In genomic region chr1:156860639-156861423, GRCh38 we compare ENCODE assay signal across 8 cellular contexts. TPM values are rescaled to one million over a fixed set of nuclear protein-coding genes. Genes with fewer than 3 reads are reported as not detected.
DNase-seq lines count a peak whose midpoint lies in the region; ATAC-seq, FAIRE-seq and TF ChIP-seq lines count a peak whose summit lies in the region.

TSS of gene NTRK1 (plus strand) at chr1:156860865. CDS start at chr1:156860935, 70 bp downstream.

- H3K9me3 Mint-ChIP-seq in neural progenitor cell, result no peaks in the 10 kb centered on the region

- peak within 1 kb of the TSS; percentile 86 for H2AFZ ChIP-seq in neural progenitor cell (replicated peaks)

- no peak for TF ChIP-seq RAD21 in A549 (conservative IDR thresholded peaks at IDR 0.05 in 1 of 2, IDR thresholded peaks at IDR 0.05 in 1 of 2)

- H3K36me3 ChIP-seq in esophagus muscularis mucosa (no peaks in the 10 kb centered on the region), neural progenitor cell (no peaks in the 10 kb centered on the region)

- TF ChIP-seq CTCF in A549 (IDR thresholded peaks at IDR 0.05) (no peak), esophagus muscularis mucosa (IDR thresholded peaks at IDR 0.05) (no peak), neural progenitor cell (IDR thresholded peaks at IDR 0.05) (no peak)

- H3K4me1 Mint-ChIP-seq in neural progenitor cell, result peaks cover 43% of the 10 kb centered on the region

- ATAC-seq in A549 (peak; percentile 51 to 75), GM19351 (IDR thresholded peaks at IDR 0.05; ENCODE audit: unreplicated experiment) (peak; percentile 35), GM18502 (IDR thresholded peaks at IDR 0.05; ENCODE audit: poor library complexity, unreplicated experiment) (no peak)

- peaks cover 60% of the 10 kb centered on the region for H3K27me3 Mint-ChIP-seq in neural progenitor cell (ENCODE audit: insufficient read depth, low read depth)

- H3K4me1 ChIP-seq in A549 (peaks cover 8% of the 10 kb centered on the region; the same call in 1 of the 3 replicates), esophagus muscularis mucosa (peaks cover 29 to 33% (median 32%) of the 10 kb centered on the region in 4 donors), neural progenitor cell (peaks cover 19% of the 10 kb centered on the region)

- H3K27ac Mint-ChIP-seq in neural progenitor cell, result no peak within 1 kb of the TSS

- FAIRE-seq in A549 (lab: Jason Lieb, UNC), result no peak

- H3K4me2 ChIP-seq in A549 (peak within 1 kb of the TSS; percentile 94), neural progenitor cell (peak within 1 kb of the TSS; percentile 88)

- H3K36me3 Mint-ChIP-seq in neural progenitor cell, result no peaks in the 10 kb centered on the region

- no peaks in the 10 kb centered on the region for H3K9me3 ChIP-seq in A549
- no peaks in the 10 kb centered on the region for H3K9me3 ChIP-seq in esophagus muscularis mucosa
- H3K9me3 ChIP-seq in neural progenitor cell (ENCODE audit: low read depth), result no peaks in the 10 kb centered on the region

- POLR2A ChIA-PET in A549 (lab: Yijun Ruan, JAX), result interaction anchor here (1.0 to 1.4 kb wide), 5 partner anchors 29 to 120 kb away, joined by 3 to 4 read pairs (median 4); partner anchors contain the start of genes MRPL24 and PRCC

- H3K9ac ChIP-seq in neural progenitor cell, result no peak within 1 kb of the TSS

- H3F3A ChIP-seq in neural progenitor cell (ENCODE audit: low read depth), result peaks cover 32% of the 10 kb centered on the region

- no peaks in the 10 kb centered on the region for H3K79me2 ChIP-seq in neural progenitor cell (ENCODE audit: low read depth)

- intact Hi-C loops in esophagus muscularis mucosa (cut with DNase I), result loop anchor here (5.0 kb wide), 1 partner anchor 49 kb away; no protein-coding TSS in a partner anchor

- 71% methylated on average over 18 of the region's 69 CpGs for WGBS in A549 (ENCODE audit: missing lambda C conversion rate)
- WGBS in esophagus muscularis mucosa, result 5% methylated on average over 26 of the region's 69 CpGs

- peaks cover 16% of the 10 kb centered on the region for H4K20me1 ChIP-seq in neural progenitor cell (ENCODE audit: low read depth)

- no peak for TF ChIP-seq EP300 in A549 (IDR thresholded peaks at IDR 0.05)
- no peak for TF ChIP-seq EP300 in esophagus muscularis mucosa (IDR thresholded peaks at IDR 0.05)

- no peak for TF ChIP-seq POLR2A in A549 (IDR thresholded peaks at IDR 0.05; ENCODE audit: low read length)
- TF ChIP-seq POLR2A in esophagus muscularis mucosa (IDR thresholded peaks at IDR 0.05; ENCODE audit: low read depth), result no peak

- CTCF ChIA-PET in A549 (lab: Yijun Ruan, JAX), result interaction anchor here (0.6 to 20.9 kb wide), 50 partner anchors 8 to 480 kb away, joined by 3 to 480 read pairs (median 8); partner anchors contain the start of genes HAPLN2, ISG20L2, LRRC71 and METTL25B

- H3K27ac ChIP-seq in A549 (peak within 1 kb of the TSS in 1 of 2 experiments; percentile 59; a peak in 3 of 6 replicates), esophagus muscularis mucosa (replicated peaks in 1 of 4) (no peak within 1 kb of the TSS), neural progenitor cell (no peak within 1 kb of the TSS)

- peak within 1 kb of the TSS; percentile 46 for H3K4me3 ChIP-seq in A549
- peak within 1 kb of the TSS; percentile 37 to 52 (median 40) for H3K4me3 ChIP-seq in esophagus muscularis mucosa
- H3K4me3 ChIP-seq in neural progenitor cell, result peak within 1 kb of the TSS; percentile 52

- peak within 1 kb of the TSS; percentile 87 for H3K4me3 Mint-ChIP-seq in neural progenitor cell

- H3K27me3 ChIP-seq in esophagus muscularis mucosa, result peaks cover 0 to 89% (median 39%) of the 10 kb centered on the region in 4 donors
- H3K27me3 ChIP-seq in neural progenitor cell, result peaks cover 100% of the 10 kb centered on the region

- DNase-seq in A549 (ENCODE audit: low read depth in 1 of 2, low spot score in 1 of 2) (peak; percentile 21 to 58), NCI-H774 (lab: John Stamatoyannopoulos, UW) (peak; percentile 62), activated T-cell treated with anti-CD3 and anti-CD28 coated beads for 1 hour (ENCODE audit: low read depth) (peak; percentile 44), esophagus muscularis mucosa (ENCODE audit: extremely low spot score) (no peak), neural progenitor cell (ENCODE audit: low spot score) (peak; percentile 83), SKM-1 (lab: John Stamatoyannopoulos, UW; ENCODE audit: unreplicated experiment) (no peak)

TF ChIP-seq in A549, 52 proteins besides CTCF, POLR2A, EP300 and RAD21:
- TF ChIP-seq TP53 (CRISPR knock-in tag; IDR thresholded peaks at IDR 0.05) (no peak), EHMT2 (IDR thresholded peaks at IDR 0.05; ENCODE audit: low read depth) (no peak), BCL3 (IDR thresholded peaks at IDR 0.05) (no peak), KDM5A (IDR thresholded peaks at IDR 0.05) (no peak), FOXS1 (CRISPR knock-in tag; IDR thresholded peaks at IDR 0.05) (no peak), SMC3 (IDR thresholded peaks at IDR 0.05) (no peak), MAZ (IDR thresholded peaks at IDR 0.05; ENCODE audit: borderline replicate concordance, low read depth, low read length) (no peak)
- TF ChIP-seq, protein P1, sequence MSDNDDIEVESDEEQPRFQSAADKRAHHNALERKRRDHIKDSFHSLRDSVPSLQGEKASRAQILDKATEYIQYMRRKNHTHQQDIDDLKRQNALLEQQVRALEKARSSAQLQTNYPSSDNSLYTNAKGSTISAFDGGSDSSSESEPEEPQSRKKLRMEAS (IDR thresholded peaks at IDR 0.05), result peak; percentile 63; the same call in 1 of the 2 replicates

RNA-seq across cellular contexts. Expression of gene NTRK1, which starts in this region (rescaled TPM):
- polyA plus RNA-seq in A549 (2011; rRNA removed), result 0.05 and 0.07 TPM in 2 replicates
- 0.13 and 0.16 TPM in 2 replicates for polyA plus RNA-seq in A549 (2012; cell fraction: cytosol; rRNA removed)
- 0.47 and 0.67 TPM in 2 replicates for polyA plus RNA-seq in A549 (2012; cell fraction: nucleus; rRNA removed)
- 0.08 to 0.18 TPM (median 0.10 TPM) in 3 replicates for polyA plus RNA-seq in A549 (2017; fragmentation: RNase III; extraction: RNeasy Plus Mini Kit Qiagen cat#74134 plus additional on column Dnase treatment)
- 0.34 TPM in 1 of 2 replicates, not detected in the other for polyA minus RNA-seq in A549 (2011; rRNA and poly(A)+ RNA removed)
- 1 to 10 TPM in 3 of 4 donors, under 1 TPM in 1; 0.58 to 2.5 (median 1.8) TPM for total RNA-seq in esophagus muscularis mucosa
- 0.15 TPM in 1 of 2 replicates, not detected in the other for total RNA-seq in neural progenitor cell (ENCODE audit: low replicate concordance)

Comparison
In these comparisons a context has a peak if more than half of its experiments do, and no peak if none do; other contexts are left out.
1. Peak in DNase-seq, ATAC-seq, H3K4me3 ChIP-seq and H3K4me2 ChIP-seq in A549; RNA of the gene not detected or under 1 TPM.
2. Peak in DNase-seq, H3K4me3 ChIP-seq and H3K4me2 ChIP-seq in neural progenitor cell; RNA of the gene not detected or under 1 TPM.
3. DNase-seq: peak in NCI-H774 (single experiment) and activated T-cell treated with anti-CD3 and anti-CD28 coated beads for 1 hour (single experiment); none in esophagus muscularis mucosa (single experiment) and SKM-1 (single experiment).
4. Peak in every context shown above with its lines, with median percentiles within 50 percentile points of each other: H3K4me3 ChIP-seq.